ENCODE assay signal across 29 cellular contexts in the genomic region with DNA sequence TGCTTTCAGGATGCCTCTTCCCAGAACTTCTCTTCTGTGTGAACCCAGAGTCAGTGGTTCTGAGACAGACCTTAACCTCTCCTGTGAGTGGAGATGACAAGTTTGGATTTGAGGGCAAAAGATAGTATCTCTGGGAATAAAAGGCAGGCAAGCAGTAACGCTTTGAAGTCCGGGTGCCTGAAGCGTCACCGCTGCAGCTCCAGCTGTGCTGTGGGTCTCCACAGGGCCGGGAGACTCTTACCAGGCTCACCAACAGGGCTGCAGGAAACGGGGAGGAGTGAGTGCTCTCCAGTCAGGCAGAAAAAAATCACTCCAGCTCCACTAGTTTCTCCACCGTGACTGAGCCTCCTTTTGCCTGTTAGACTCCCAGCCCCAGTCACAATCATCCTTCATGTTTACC.
DNase-seq lines count a peak whose midpoint lies in the region; FAIRE-seq and TF ChIP-seq lines count a peak whose summit lies in the region.
"Had no signal": no experiment of that assay in that cellular context is flagged by ENCODE, and none has a peak within 500 bp of the region (broad histone marks: within the 10 kb centered on the region; RNA-seq: fewer than 3 reads in every experiment).

No MANE protein-coding gene starts in this region.

- DNase-seq in A673 (ENCODE audit: low spot score): peak; percentile 13
- DNase-seq in KBM-7: peak; percentile 77
- DNase-seq in chondrocyte (ENCODE audit: low spot score): no peak
- peak; percentile 31 for DNase-seq in nephron progenitor cell
- no peak for DNase-seq in urothelium cell line (ENCODE audit: low spot score)
- DNase-seq in DMS 273 (lab: John Stamatoyannopoulos, UW; ENCODE audit: unreplicated experiment): no peak
- DNase-seq in globus pallidus (ENCODE audit: low spot score): no peak
- DNase-seq in SIG-M5 treated with dmso at 0.1 percent for 504 hours (lab: John Stamatoyannopoulos, UW; ENCODE audit: unreplicated experiment): no peak
- DNase-seq: activated CD4-positive, CD25-positive, alpha-beta regulatory T cell treated with anti-CD3 and anti-CD28 coated beads, Interleukin-2, amount 50 U/mL, for 72 hours; activated CD8-positive, alpha-beta T cell treated with anti-CD3 and anti-CD28 coated beads, Interleukin-2, amount 10 ng/mL, durations not matched to agents 7 days and 5 days; activated effector memory CD4-positive, alpha-beta T cell treated with anti-CD3 and anti-CD28 coated beads, Interleukin-2, amount 50 U/mL, for 16 hours; activated naive CD8-positive, alpha-beta T cell treated with anti-CD3 and anti-CD28 coated beads, Interleukin-2, amount 10 ng/mL, durations not matched to agents 7 days and 5 days; activated T-cell treated with anti-CD3 and anti-CD28 coated beads for 4 hours; effector CD8-positive, alpha-beta T cell; natural killer cell; NCI-H1105 treated with DMSO at 0.1 percent for 48 hours; NCI-H2029 treated with DMSO at 0.1 percent for 48 hours; NCI-H2227 treated with DMSO at 0.1 percent for 48 hours; SHP77; sigmoid colon; T-cell had no signal

- CTCF ChIA-PET in A673 (lab: Charles Lee): no interaction called here

- no peaks in the 10 kb centered on the region for H3K4me1 ChIP-seq in A673 (ENCODE audit: insufficient read depth, low read length, poor library complexity, severe bottlenecking)
- H3K4me1 ChIP-seq: A549, parathyroid adenoma had no signal

- TF ChIP-seq CTCF in A673 (conservative IDR thresholded peaks at IDR 0.05; ENCODE audit: low read depth, low read length) (no peak), chondrocyte (IDR thresholded peaks at IDR 0.05) (no peak), nephron progenitor cell (IDR thresholded peaks at IDR 0.05) (no peak)

- no peak overlapping the region for H3K4me3 ChIP-seq in A673 (ENCODE audit: low read depth, low read length, poor library complexity, severe bottlenecking)
- H3K4me3 ChIP-seq: A549, sigmoid colon had no signal

- H3K27ac ChIP-seq in A673 (ENCODE audit: low read depth, low read length, poor library complexity, severe bottlenecking): no peak overlapping the region
- H3K27ac ChIP-seq: A549, parathyroid adenoma, sigmoid colon had no signal

- H3K27me3 ChIP-seq in A673 (replicated peaks; ENCODE audit: insufficient read depth, low read depth, low read length, poor library complexity): no peaks in the 10 kb centered on the region
- H3K27me3 ChIP-seq: sigmoid colon had no signal

- no peaks in the 10 kb centered on the region for H3K27me3 Mint-ChIP-seq in chondrocyte (ENCODE audit: low read depth)
- peaks cover 18% of the 10 kb centered on the region for H3K27me3 Mint-ChIP-seq in nephron progenitor cell (ENCODE audit: low read depth, poor library complexity)
- H3K27me3 Mint-ChIP-seq: activated naive CD8-positive, alpha-beta T cell treated with anti-CD3 and anti-CD28 coated beads, Interleukin-2, amount 10 ng/mL, durations not matched to agents 7 days and 5 days; B cell; brain; T-cell had no signal

- H3K9me3 Mint-ChIP-seq in chondrocyte (ENCODE audit: low read depth): no peaks in the 10 kb centered on the region
- H3K9me3 Mint-ChIP-seq in nephron progenitor cell: no peaks in the 10 kb centered on the region
- H3K9me3 Mint-ChIP-seq: activated naive CD8-positive, alpha-beta T cell treated with anti-CD3 and anti-CD28 coated beads, Interleukin-2, amount 10 ng/mL, durations not matched to agents 7 days and 5 days; natural killer cell; T-cell; type B pancreatic cell had no signal

- POLR2A ChIA-PET in A673 (lab: Charles Lee; ENCODE audit: low non-redundant PET): no interaction called here

- no peaks in the 10 kb centered on the region for H3K9me3 ChIP-seq in A673 (ENCODE audit: low read depth, low read length, poor library complexity, severe bottlenecking)
- H3K9me3 ChIP-seq: A549, sigmoid colon had no signal

- H3K36me3 ChIP-seq in A673 (ENCODE audit: insufficient read depth, low read length, poor library complexity, severe bottlenecking): no peaks in the 10 kb centered on the region
- H3K36me3 ChIP-seq: sigmoid colon had no signal

- no peak for FAIRE-seq in urothelium cell line (lab: Jason Lieb, UNC)
- FAIRE-seq: A549, colon, GM19239, TTC549 had no signal

- H3K36me3 Mint-ChIP-seq in chondrocyte (ENCODE audit: low read depth) (no peaks in the 10 kb centered on the region), nephron progenitor cell (ENCODE audit: low read depth) (no peaks in the 10 kb centered on the region)
- H3K36me3 Mint-ChIP-seq: activated naive CD8-positive, alpha-beta T cell treated with anti-CD3 and anti-CD28 coated beads, Interleukin-2, amount 10 ng/mL, durations not matched to agents 7 days and 5 days; brain; natural killer cell; T-cell; type B pancreatic cell had no signal

- H3K4me3 Mint-ChIP-seq in chondrocyte (ENCODE audit: unreplicated experiment) (peak overlapping the region; percentile 36), nephron progenitor cell (no peak overlapping the region)
- H3K4me3 Mint-ChIP-seq: activated CD8-positive, alpha-beta T cell treated with anti-CD3 and anti-CD28 coated beads, Interleukin-2, amount 10 ng/mL, durations not matched to agents 7 days and 5 days; activated naive CD8-positive, alpha-beta T cell treated with anti-CD3 and anti-CD28 coated beads, Interleukin-2, amount 10 ng/mL, durations not matched to agents 7 days and 5 days; B cell; brain; natural killer cell; T-cell; type B pancreatic cell had no signal

- in situ Hi-C loops in KBM-7 (cut with MboI; ENCODE audit: low pct_unique_long_range_greater_than_20kb, low sequenced_read_pairs): no loop called here

- H3K27ac Mint-ChIP-seq in chondrocyte (ENCODE audit: unreplicated experiment) (no peak overlapping the region), nephron progenitor cell (no peak overlapping the region)
- H3K27ac Mint-ChIP-seq: activated CD8-positive, alpha-beta T cell treated with anti-CD3 and anti-CD28 coated beads, Interleukin-2, amount 10 ng/mL, durations not matched to agents 7 days and 5 days; activated naive CD8-positive, alpha-beta T cell treated with anti-CD3 and anti-CD28 coated beads, Interleukin-2, amount 10 ng/mL, durations not matched to agents 7 days and 5 days; natural killer cell; T-cell; type B pancreatic cell had no signal

- H3K4me1 Mint-ChIP-seq in chondrocyte (ENCODE audit: low read depth) (peaks cover 24% of the 10 kb centered on the region), nephron progenitor cell (peaks cover 40% of the 10 kb centered on the region)

- no TSS peak for BruUV-seq in A673 (replicated peaks; lab: Mats Ljungman, UMichigan)

- intact Hi-C loops in A673 (cut with micrococcal nuclease; ENCODE audit: unreplicated experiment): no loop called here

Comparison
In these comparisons a context has a peak if more than half of its experiments do, and no peak if none do; other contexts are left out.
1. DNase-seq: peak in A673 (single experiment), KBM-7 (single experiment) and nephron progenitor cell (single experiment); none in chondrocyte (single experiment), urothelium cell line (single experiment), DMS 273 (single experiment), globus pallidus (single experiment) and SIG-M5 treated with dmso at 0.1 percent for 504 hours (single experiment).